Comparison of ENCODE assay signal across 8 cellular contexts in genomic region chr13:35470671-35471465, GRCh38. TPM values are rescaled to one million over a fixed set of nuclear protein-coding genes. Genes with fewer than 3 reads are reported as not detected.
A peak's percentile ranks its signal among the peaks of the same experiment; 100 is the strongest.
DNase-seq lines count a peak whose midpoint lies in the region; ATAC-seq and TF ChIP-seq lines count a peak whose summit lies in the region.

No MANE protein-coding gene starts in this region.

- no peaks in the 10 kb centered on the region for H3K36me3 Mint-ChIP-seq in activated B cell treated with CpG ODN at 0.5 μM for 24 hours (ENCODE audit: low read depth)
- no peaks in the 10 kb centered on the region for H3K36me3 Mint-ChIP-seq in nephron progenitor cell (ENCODE audit: low read depth)

- peaks cover 2% of the 10 kb centered on the region for H3K9me3 Mint-ChIP-seq in activated B cell treated with CpG ODN at 0.5 μM for 24 hours
- H3K9me3 Mint-ChIP-seq in nephron progenitor cell: no peaks in the 10 kb centered on the region

- H3K27ac Mint-ChIP-seq in activated B cell treated with CpG ODN at 0.5 μM for 24 hours: no peak overlapping the region
- H3K27ac Mint-ChIP-seq in nephron progenitor cell: peak overlapping the region; percentile 68

- peaks cover 16% of the 10 kb centered on the region for H3K4me1 Mint-ChIP-seq in activated B cell treated with CpG ODN at 0.5 μM for 24 hours
- H3K4me1 Mint-ChIP-seq in nephron progenitor cell: peaks cover 47% of the 10 kb centered on the region

- H3K27me3 Mint-ChIP-seq in activated B cell treated with CpG ODN at 0.5 μM for 24 hours (peaks cover 55% of the 10 kb centered on the region), nephron progenitor cell (ENCODE audit: low read depth, poor library complexity) (peaks cover 71% of the 10 kb centered on the region)

- H3K27me3 ChIP-seq in foreskin keratinocyte: peaks cover 88% of the 10 kb centered on the region

- ATAC-seq in activated B cell treated with CpG ODN at 0.5 μM for 24 hours (ENCODE audit: low read depth) (no peak), foreskin keratinocyte (peak; percentile 55), HG02970 (IDR thresholded peaks at IDR 0.05; ENCODE audit: low FRiP score, unreplicated experiment) (no peak)

- CTCF ChIA-PET in activated B cell treated with CpG ODN at 0.5 μM for 24 hours (lab: Charles Lee): no interaction called here

- no peaks in the 10 kb centered on the region for H3K4me1 ChIP-seq in foreskin keratinocyte

- intact Hi-C loops in activated B cell treated with CpG ODN at 0.5 μM for 24 hours (cut with micrococcal nuclease): no loop called here

- H3K27ac ChIP-seq in foreskin keratinocyte: no peak overlapping the region

- POLR2A ChIA-PET in activated B cell treated with CpG ODN at 0.5 μM for 24 hours (lab: Charles Lee): no interaction called here

- H3K4me3 Mint-ChIP-seq in activated B cell treated with CpG ODN at 0.5 μM for 24 hours: peak overlapping the region; percentile 16
- peak overlapping the region; percentile 84 for H3K4me3 Mint-ChIP-seq in nephron progenitor cell

- DNase-seq in AG08396 (ENCODE audit: low spot score) (peak; percentile 39), activated B cell treated with CpG ODN at 0.5 μM for 24 hours (no peak), foreskin keratinocyte (peak in 1 of 2 donors; percentile 30), nephron progenitor cell (peak; percentile 65), occipital lobe (lab: John Stamatoyannopoulos, UW) (no peak)
- no peak for DNase-seq in NK-92 treated with Interleukin-12 subunit alpha and Interleukin-12 subunit beta, amount 100 ng/mL, for 24 hours (lab: John Stamatoyannopoulos, UW)
- DNase-seq in activated CD8-positive, alpha-beta memory T cell treated with anti-CD3 and anti-CD28 coated beads, Interleukin-2, amount 50 U/mL, for 4 hours: no peak

- TF ChIP-seq CTCF in activated B cell treated with CpG ODN at 0.5 μM for 24 hours (IDR thresholded peaks at IDR 0.05) (no peak), foreskin keratinocyte (conservative IDR thresholded peaks at IDR 0.05) (no peak), nephron progenitor cell (IDR thresholded peaks at IDR 0.05) (no peak)

RNA-seq across cellular contexts. Expression of gene MAB21L1, which starts 5.6 kb away (rescaled TPM):
- total RNA-seq in activated B cell treated with CpG ODN at 0.5 μM for 24 hours (not detected in 2 replicates), foreskin keratinocyte (not detected in 2 replicates), occipital lobe (0.94 TPM)
- polyA plus RNA-seq in foreskin keratinocyte: not detected in 2 replicates

Comparison
In these comparisons a context has a peak if more than half of its experiments do, and no peak if none do; other contexts are left out.
1. DNase-seq: peak in AG08396 (single experiment) and nephron progenitor cell (single experiment); none in activated B cell treated with CpG ODN at 0.5 μM for 24 hours (single experiment), NK-92 treated with Interleukin-12 subunit alpha and Interleukin-12 subunit beta, amount 100 ng/mL, for 24 hours (single experiment), activated CD8-positive, alpha-beta memory T cell treated with anti-CD3 and anti-CD28 coated beads, Interleukin-2, amount 50 U/mL, for 4 hours (single experiment) and occipital lobe (single experiment).